1 cellular context compared by ENCODE assay signal in the genomic region with DNA sequence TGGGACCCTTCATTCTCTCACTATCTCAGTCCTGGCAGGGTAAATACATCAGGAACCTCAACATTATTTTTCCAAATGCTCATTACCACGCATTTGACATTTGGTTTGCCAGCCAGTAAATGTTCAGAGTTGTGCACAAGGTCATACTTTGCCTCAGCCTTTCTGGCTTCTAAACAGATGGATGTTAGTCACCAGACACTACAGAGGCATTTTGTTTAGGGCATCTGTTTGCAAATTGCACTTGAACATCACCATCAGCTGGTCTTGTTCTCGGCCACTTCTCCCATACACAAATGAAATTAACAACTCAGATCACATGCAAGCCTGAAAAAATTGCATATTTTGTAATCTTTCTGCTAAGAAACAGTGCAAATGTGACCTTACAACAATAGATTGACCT.
TF ChIP-seq lines count a peak whose summit lies in the region.

No MANE protein-coding gene starts in this region.

TF ChIP-seq in HepG2, 621 proteins besides CTCF, POLR2A, EP300 and RAD21 (continued from another document):
- TF ChIP-seq, protein P1, sequence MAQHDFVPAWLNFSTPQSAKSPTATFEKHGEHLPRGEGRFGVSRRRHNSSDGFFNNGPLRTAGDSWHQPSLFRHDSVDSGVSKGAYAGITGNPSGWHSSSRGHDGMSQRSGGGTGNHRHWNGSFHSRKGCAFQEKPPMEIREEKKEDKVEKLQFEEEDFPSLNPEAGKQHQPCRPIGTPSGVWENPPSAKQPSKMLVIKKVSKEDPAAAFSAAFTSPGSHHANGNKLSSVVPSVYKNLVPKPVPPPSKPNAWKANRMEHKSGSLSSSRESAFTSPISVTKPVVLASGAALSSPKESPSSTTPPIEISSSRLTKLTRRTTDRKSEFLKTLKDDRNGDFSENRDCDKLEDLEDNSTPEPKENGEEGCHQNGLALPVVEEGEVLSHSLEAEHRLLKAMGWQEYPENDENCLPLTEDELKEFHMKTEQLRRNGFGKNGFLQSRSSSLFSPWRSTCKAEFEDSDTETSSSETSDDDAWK (CRISPR knock-in tag; IDR thresholded peaks at IDR 0.05): no peak
- TF ChIP-seq ZSCAN12 (CRISPR knock-in tag; IDR thresholded peaks at IDR 0.05) (no peak), ZBTB3 (CRISPR knock-in tag; IDR thresholded peaks at IDR 0.05; ENCODE audit: borderline replicate concordance, low read depth) (no peak), JUND (CRISPR knock-in tag; IDR thresholded peaks at IDR 0.05) (no peak), IRF2 (CRISPR knock-in tag; IDR thresholded peaks at IDR 0.05) (no peak), ATM (IDR thresholded peaks at IDR 0.05; ENCODE audit: borderline replicate concordance) (no peak), ADNP (CRISPR knock-in tag; IDR thresholded peaks at IDR 0.05) (no peak), SIX1 (CRISPR knock-in tag; IDR thresholded peaks at IDR 0.05; ENCODE audit: borderline replicate concordance) (no peak), KMT2A (CRISPR knock-in tag; IDR thresholded peaks at IDR 0.05) (no peak), ZNF879 (CRISPR knock-in tag; IDR thresholded peaks at IDR 0.05) (no peak), KDM5A (IDR thresholded peaks at IDR 0.05; ENCODE audit: borderline replicate concordance, low read length) (no peak)
- TF ChIP-seq, protein P2, sequence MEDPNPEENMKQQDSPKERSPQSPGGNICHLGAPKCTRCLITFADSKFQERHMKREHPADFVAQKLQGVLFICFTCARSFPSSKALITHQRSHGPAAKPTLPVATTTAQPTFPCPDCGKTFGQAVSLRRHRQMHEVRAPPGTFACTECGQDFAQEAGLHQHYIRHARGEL (CRISPR knock-in tag; IDR thresholded peaks at IDR 0.05): no peak
